Comparison of ENCODE assay signal across 8 cellular contexts in the genomic region with DNA sequence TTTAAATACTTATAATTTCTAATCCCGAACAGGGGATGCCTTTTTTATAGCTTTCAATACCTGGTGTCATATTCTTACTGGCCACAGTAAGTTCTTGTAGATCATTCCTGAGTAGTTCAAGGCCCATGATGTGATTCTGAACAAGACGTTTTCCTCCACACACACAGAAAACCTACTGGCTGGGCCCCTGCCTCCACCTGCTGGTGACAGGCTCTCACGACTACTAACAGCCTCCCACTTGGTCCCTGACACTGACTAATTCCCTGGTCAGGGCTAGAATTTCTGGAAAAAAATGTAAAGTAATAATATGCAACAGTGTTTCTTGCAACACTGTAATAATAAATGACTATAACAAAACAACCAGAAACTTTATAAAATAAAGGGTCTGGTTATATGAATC. TPM values are rescaled to one million over a fixed set of nuclear protein-coding genes. Genes with fewer than 3 reads are reported as not detected.
DNase-seq lines count a peak whose midpoint lies in the region; ATAC-seq, FAIRE-seq and TF ChIP-seq lines count a peak whose summit lies in the region.

No MANE protein-coding gene starts in this region.

- in situ Hi-C loops in KBM-7 (cut with MboI; ENCODE audit: low pct_unique_long_range_greater_than_20kb, low sequenced_read_pairs), result no loop called here

- ATAC-seq in RWPE2 (ENCODE audit: low read depth), result peak; percentile 77
- peak; percentile 92 for ATAC-seq in left colon
- peak; percentile 75 to 79 for ATAC-seq in stimulated activated naive B cell treated with anti-CD40 and anti-IgM and Interleukin-4, amounts not matched to agents 10 μg/mL and 1 μg/mL and 100 μg/mL, for 72 hours (replicated peaks)
- no peak for ATAC-seq in HG03520 (IDR thresholded peaks at IDR 0.05; ENCODE audit: unreplicated experiment)

- H3K36me3 Mint-ChIP-seq in chondrocyte (ENCODE audit: low read depth), result peaks cover 6% of the 10 kb centered on the region
- peaks cover 33 to 51% of the 10 kb centered on the region in 2 donors for H3K36me3 Mint-ChIP-seq in stimulated activated naive B cell treated with anti-CD40 and anti-IgM and Interleukin-4, amounts not matched to agents 10 μg/mL and 1 μg/mL and 100 μg/mL, for 72 hours

- no peak overlapping the region for H3K4me3 Mint-ChIP-seq in chondrocyte (ENCODE audit: unreplicated experiment)
- H3K4me3 Mint-ChIP-seq in stimulated activated naive B cell treated with anti-CD40 and anti-IgM and Interleukin-4, amounts not matched to agents 10 μg/mL and 1 μg/mL and 100 μg/mL, for 72 hours, result no peak overlapping the region

- H3K4me1 ChIP-seq in RWPE2 (ENCODE audit: insufficient read depth, poor library complexity, severe bottlenecking), result no peaks in the 10 kb centered on the region

- peak; percentile 90 for FAIRE-seq in A204.1 (lab: Jason Lieb, UNC)

- no peak overlapping the region for H3K27ac ChIP-seq in RWPE2 (ENCODE audit: poor library complexity, severe bottlenecking)

- peak overlapping the region; percentile 91 for H3K27ac Mint-ChIP-seq in chondrocyte (ENCODE audit: unreplicated experiment)
- no peak overlapping the region for H3K27ac Mint-ChIP-seq in stimulated activated naive B cell treated with anti-CD40 and anti-IgM and Interleukin-4, amounts not matched to agents 10 μg/mL and 1 μg/mL and 100 μg/mL, for 72 hours

- peaks cover 62% of the 10 kb centered on the region for H3K36me3 ChIP-seq in RWPE2 (ENCODE audit: low read depth)

- no peaks in the 10 kb centered on the region for H3K9me3 ChIP-seq in RWPE2 (ENCODE audit: severe bottlenecking)

- peaks cover 12% of the 10 kb centered on the region for H3K4me1 Mint-ChIP-seq in chondrocyte (ENCODE audit: low read depth)
- peaks cover 3 to 11% of the 10 kb centered on the region in 2 donors for H3K4me1 Mint-ChIP-seq in stimulated activated naive B cell treated with anti-CD40 and anti-IgM and Interleukin-4, amounts not matched to agents 10 μg/mL and 1 μg/mL and 100 μg/mL, for 72 hours

- TF ChIP-seq CTCF in GM12864 (IDR thresholded peaks at IDR 0.05; ENCODE audit: low read depth, low read length, missing control alignments) (peak; percentile 68), RWPE2 (IDR thresholded peaks at IDR 0.05; ENCODE audit: poor library complexity, severe bottlenecking) (peak; percentile 80), chondrocyte (IDR thresholded peaks at IDR 0.05) (peak; percentile 79)

- intact Hi-C loops in left colon (cut with DNase I, micrococcal nuclease), result loop anchor here in 1 of 2 donors (5.0 kb wide), 1 partner anchor 300 kb away; no protein-coding TSS in a partner anchor

- DNase-seq in GM12864 (ENCODE audit: low read depth) (no peak), KBM-7 (peak; percentile 41), RWPE2 (ENCODE audit: low spot score) (no peak), chondrocyte (ENCODE audit: low spot score) (no peak), left colon (peak in 1 of 2 donors; percentile 70)
- peak; percentile 22 for DNase-seq in stimulated activated naive B cell treated with anti-CD40 and anti-IgM and Interleukin-4, amounts not matched to agents 10 μg/mL and 1 μg/mL and 100 μg/mL, for 72 hours

- no peaks in the 10 kb centered on the region for H3K27me3 Mint-ChIP-seq in chondrocyte (ENCODE audit: low read depth)
- H3K27me3 Mint-ChIP-seq in stimulated activated naive B cell treated with anti-CD40 and anti-IgM and Interleukin-4, amounts not matched to agents 10 μg/mL and 1 μg/mL and 100 μg/mL, for 72 hours, result no peaks in the 10 kb centered on the region

- no peaks in the 10 kb centered on the region for H3K9me3 Mint-ChIP-seq in chondrocyte (ENCODE audit: low read depth)
- no peaks in the 10 kb centered on the region for H3K9me3 Mint-ChIP-seq in stimulated activated naive B cell treated with anti-CD40 and anti-IgM and Interleukin-4, amounts not matched to agents 10 μg/mL and 1 μg/mL and 100 μg/mL, for 72 hours

- H3K27me3 ChIP-seq in RWPE2 (ENCODE audit: insufficient read depth, poor library complexity, severe bottlenecking), result no peaks in the 10 kb centered on the region

- H3K4me3 ChIP-seq in GM12864 (ENCODE audit: low read depth, low read length), result no peak overlapping the region
- H3K4me3 ChIP-seq in RWPE2 (ENCODE audit: severe bottlenecking), result no peak overlapping the region

RNA-seq across cellular contexts. Expression of gene RIPK4, which starts 50.4 kb away (rescaled TPM):
- 6.1 to 11.3 TPM (median 11.1 TPM) in 3 replicates for total RNA-seq in chondrocyte
- 10 to 100 TPM; 11.0 to 16.0 TPM for total RNA-seq in left colon

Comparison
In these comparisons a context has a peak if more than half of its experiments do, and no peak if none do; other contexts are left out.
1. DNase-seq: peak in KBM-7 (single experiment) and stimulated activated naive B cell treated with anti-CD40 and anti-IgM and Interleukin-4, amounts not matched to agents 10 μg/mL and 1 μg/mL and 100 μg/mL, for 72 hours (single experiment); none in GM12864 (single experiment), RWPE2 (single experiment) and chondrocyte (single experiment).
2. Peak in every context shown above with its lines, with median percentiles within 50 percentile points of each other: CTCF ChIP-seq.